Comparison of ENCODE assay signal across 8 cellular contexts in the genomic region with DNA sequence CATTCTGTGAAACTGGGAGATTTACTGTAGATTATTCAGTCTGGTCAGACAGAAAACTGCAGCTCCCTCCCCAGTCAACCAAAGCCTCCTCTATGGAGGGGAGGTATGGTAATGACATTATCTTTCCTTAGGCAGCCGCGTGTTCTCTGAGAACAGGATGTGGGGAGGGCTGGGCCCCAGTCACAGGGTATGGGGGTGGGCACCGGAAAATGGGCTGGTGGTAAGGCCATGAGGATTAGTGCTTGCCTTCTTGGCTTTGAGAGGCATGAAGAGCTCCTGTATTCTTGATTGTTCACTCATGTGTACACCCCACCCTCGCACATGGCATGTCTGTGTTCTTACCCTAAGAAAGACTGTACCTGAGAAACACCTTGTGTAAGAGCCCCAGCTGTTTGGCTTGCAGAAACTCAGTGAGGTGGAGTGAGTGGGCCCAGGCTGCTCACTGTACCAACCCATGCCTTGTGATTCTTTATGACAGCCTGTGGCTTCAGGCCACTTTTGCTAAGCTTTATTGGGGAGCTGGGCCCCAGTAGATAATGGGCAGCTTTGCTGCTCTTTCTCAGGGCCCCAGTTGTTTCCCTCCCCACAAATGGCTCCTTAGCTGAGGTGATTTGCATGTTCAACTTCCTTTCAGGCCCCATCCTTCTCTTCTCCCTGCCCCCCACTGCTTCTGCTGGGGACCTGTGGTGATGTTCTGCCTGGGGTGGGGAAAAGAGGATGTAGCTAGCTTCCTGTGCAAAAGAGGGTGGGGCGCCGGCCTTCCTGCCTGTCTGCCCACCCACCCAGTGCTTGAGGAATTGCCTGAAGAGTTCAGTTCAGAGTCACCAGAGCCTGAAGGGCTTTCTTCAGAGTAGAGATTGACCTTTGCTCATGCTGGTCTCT. TPM values are rescaled to one million over a fixed set of nuclear protein-coding genes. Genes with fewer than 3 reads are reported as not detected.
DNase-seq lines count a peak whose midpoint lies in the region; ATAC-seq lines count a peak whose summit lies in the region.

No MANE protein-coding gene starts in this region.

- H3K4me1 ChIP-seq in right cardiac atrium (ENCODE audit: control insufficient read depth, insufficient read depth, low read length), result peaks cover 30% of the 10 kb centered on the region

- H3K27me3 ChIP-seq in right cardiac atrium (ENCODE audit: control insufficient read depth, insufficient read depth), result no peaks in the 10 kb centered on the region

- H3K27ac ChIP-seq in right cardiac atrium (ENCODE audit: low read length), result peak overlapping the region; percentile 92

- DNase-seq in RPMI7951 (ENCODE audit: low read depth) (peak; percentile 73), right cardiac atrium (peak; percentile 71 to 82 (median 76)), NCI-H69 (lab: John Stamatoyannopoulos, UW) (no peak), GOT3 (lab: John Stamatoyannopoulos, UW) (no peak)
- DNase-seq in stimulated activated CD4-positive, alpha-beta T cell treated with anti-CD3 and anti-CD28 coated beads, Interleukin-4, amount 100 ng/mL, for 24 hours, result peak; percentile 69

- intact Hi-C loops in right cardiac atrium (cut with DNase I), result no loop called here

- H3K9me3 ChIP-seq in right cardiac atrium (ENCODE audit: control insufficient read depth, low read length), result no peaks in the 10 kb centered on the region

- no peaks in the 10 kb centered on the region for H3K27me3 Mint-ChIP-seq in activated T-helper 17 cell treated with anti-CD3 and anti-CD28 coated beads, Interleukin-2, amount 50 U/mL, for 72 hours

- ATAC-seq in GM18508 (IDR thresholded peaks at IDR 0.05; ENCODE audit: insufficient read depth, unreplicated experiment) (peak; percentile 40), HG02973 (IDR thresholded peaks at IDR 0.05; ENCODE audit: unreplicated experiment) (peak; percentile 52), right cardiac atrium (peak; percentile 69 to 85)
- peak; percentile 85 for ATAC-seq in activated T-helper 17 cell treated with anti-CD3 and anti-CD28 coated beads, Interleukin-2, amount 50 U/mL, for 72 hours (replicated peaks)

- H3K4me3 Mint-ChIP-seq in activated T-helper 17 cell treated with anti-CD3 and anti-CD28 coated beads, Interleukin-2, amount 50 U/mL, for 72 hours, result peak overlapping the region; percentile 72

- no peaks in the 10 kb centered on the region for H3K9me3 Mint-ChIP-seq in activated T-helper 17 cell treated with anti-CD3 and anti-CD28 coated beads, Interleukin-2, amount 50 U/mL, for 72 hours

- WGBS in right cardiac atrium, result 23% methylated on average over 6 of the region's 6 CpGs

- H3K4me3 ChIP-seq in right cardiac atrium (ENCODE audit: low read length), result no peak overlapping the region

- peaks cover 99% of the 10 kb centered on the region for H3K36me3 Mint-ChIP-seq in activated T-helper 17 cell treated with anti-CD3 and anti-CD28 coated beads, Interleukin-2, amount 50 U/mL, for 72 hours (ENCODE audit: low read depth)

- H3K4me1 Mint-ChIP-seq in activated T-helper 17 cell treated with anti-CD3 and anti-CD28 coated beads, Interleukin-2, amount 50 U/mL, for 72 hours, result peaks cover 37% of the 10 kb centered on the region

- peak overlapping the region; percentile 82 for H3K27ac Mint-ChIP-seq in activated T-helper 17 cell treated with anti-CD3 and anti-CD28 coated beads, Interleukin-2, amount 50 U/mL, for 72 hours

RNA-seq across cellular contexts. Expression of gene MSN, which starts 30.7 kb away (rescaled TPM):
- 389 and 461 TPM in 2 replicates for total RNA-seq in RPMI7951 (2014; rRNA removed; shearing (Covaris generic))
- total RNA-seq in activated T-helper 17 cell treated with anti-CD3 and anti-CD28 coated beads, Interleukin-2, amount 50 U/mL, for 72 hours, result 100 to 1,000 TPM; 436 to 440 TPM
- 100 to 1,000 TPM; 111 to 201 (median 120) TPM for total RNA-seq in right cardiac atrium
- polyA plus RNA-seq in right cardiac atrium, result 78.1 TPM

Comparison
In these comparisons a context has a peak if more than half of its experiments do, and no peak if none do; other contexts are left out.
1. DNase-seq: peak in RPMI7951 (single experiment), right cardiac atrium (3 of 3) and stimulated activated CD4-positive, alpha-beta T cell treated with anti-CD3 and anti-CD28 coated beads, Interleukin-4, amount 100 ng/mL, for 24 hours (single experiment); none in NCI-H69 (single experiment) and GOT3 (single experiment).
2. Peak in every context shown above with its lines, with median percentiles within 50 percentile points of each other: ATAC-seq.